Comparison of ENCODE assay signal across 8 cellular contexts in genomic region chr15:63487076-63487757, GRCh38. TPM values are rescaled to one million over a fixed set of nuclear protein-coding genes. Genes with fewer than 3 reads are reported as not detected.
DNase-seq lines count a peak whose midpoint lies in the region; ATAC-seq and TF ChIP-seq lines count a peak whose summit lies in the region.

No MANE protein-coding gene starts in this region.

- in situ Hi-C loops in GM23248 (cut with MboI), result no loop called here

- peak; percentile 75 for DNase-seq in DND-41
- peak; percentile 84 for DNase-seq in GM23248
- peak; percentile 61 for DNase-seq in NCI-H1048 (lab: John Stamatoyannopoulos, UW)
- DNase-seq in WERI-Rb-1, result peak; percentile 90
- DNase-seq in iris pigment epithelial cell (ENCODE audit: low read depth), result peak; percentile 76
- DNase-seq in stimulated activated CD4-positive, alpha-beta T cell treated with anti-CD3 and anti-CD28 coated beads, Interleukin-1b, Interleukin-23, amount 100 ng/mL, for 1 hour (ENCODE audit: low read depth in 2 of 2), result peak; percentile 77 to 81

- TF ChIP-seq CTCF in DND-41 (IDR thresholded peaks at IDR 0.05; ENCODE audit: borderline replicate concordance, extremely low read depth, low read length, poor library complexity, severe bottlenecking) (peak; percentile 83), WERI-Rb-1 (IDR thresholded peaks at IDR 0.05; ENCODE audit: low read depth, low read length) (peak; percentile 89), brain (conservative IDR thresholded peaks at IDR 0.05) (peak; percentile 64 to 79)

- peaks cover 9% of the 10 kb centered on the region for H3K27me3 Mint-ChIP-seq in brain

- H3F3A ChIP-seq in GM23248 (ENCODE audit: insufficient read depth), result peaks cover 6% of the 10 kb centered on the region; the same call in 1 of the 2 replicates

- H3K4me1 ChIP-seq in DND-41 (ENCODE audit: insufficient read depth, low read length) (0 out of 2 replicates have a peak, but pooled peaks cover 2% of the 10 kb centered on the region), GM23248 (ENCODE audit: insufficient read depth) (peaks cover 5% of the 10 kb centered on the region; the same call in 1 of the 2 replicates)

- peak overlapping the region; percentile 33; the same call in 1 of the 2 replicates for H2AFZ ChIP-seq in DND-41 (ENCODE audit: low read depth, low read length)
- H2AFZ ChIP-seq in GM23248, result no peak overlapping the region

- no peaks in the 10 kb centered on the region for H4K20me1 ChIP-seq in DND-41 (ENCODE audit: insufficient read depth, low read length)
- H4K20me1 ChIP-seq in GM23248 (ENCODE audit: insufficient read depth), result no peaks in the 10 kb centered on the region

- WGBS in GM23248 (ENCODE audit: low coverage in 1 of 2, low lambda C conversion rate in 2 of 2, missing lambda C conversion rate in 2 of 2), 2 experiments, result 22 to 23% methylated on average over 16 of the region's 16 CpGs

- H3K4me1 Mint-ChIP-seq in brain, result peaks cover 27% of the 10 kb centered on the region

- no peak overlapping the region for H3K9ac ChIP-seq in DND-41 (ENCODE audit: low read depth, low read length)
- H3K9ac ChIP-seq in GM23248, result no peak overlapping the region

- no peaks in the 10 kb centered on the region for H3K9me3 Mint-ChIP-seq in brain

- ATAC-seq in DND-41 (ENCODE audit: insufficient read depth, low read depth) (peak; percentile 94), HG03175 (IDR thresholded peaks at IDR 0.05; ENCODE audit: unreplicated experiment) (no peak)

- H3K27me3 ChIP-seq in DND-41 (ENCODE audit: insufficient read depth, low read length, poor library complexity), result no peaks in the 10 kb centered on the region
- H3K27me3 ChIP-seq in GM23248 (replicated peaks; ENCODE audit: insufficient read depth), result peaks cover 9% of the 10 kb centered on the region
- H3K27me3 ChIP-seq in WERI-Rb-1 (ENCODE audit: insufficient read depth, low read depth, severe bottlenecking), result no peaks in the 10 kb centered on the region

- no peak overlapping the region for H3K4me3 ChIP-seq in DND-41 (ENCODE audit: low read depth in 1 of 2, low read length in 2 of 2)
- no peak overlapping the region for H3K4me3 ChIP-seq in GM23248
- H3K4me3 ChIP-seq in WERI-Rb-1 (ENCODE audit: low read depth, low read length), result no peak overlapping the region

- no peaks in the 10 kb centered on the region for H3K36me3 Mint-ChIP-seq in brain

- H3K9me3 ChIP-seq in DND-41 (ENCODE audit: insufficient read depth, low read length, severe bottlenecking), result no peaks in the 10 kb centered on the region
- no peaks in the 10 kb centered on the region for H3K9me3 ChIP-seq in GM23248 (ENCODE audit: low read depth)
- no peaks in the 10 kb centered on the region for H3K9me3 ChIP-seq in WERI-Rb-1 (ENCODE audit: severe bottlenecking)

- H3K4me3 Mint-ChIP-seq in brain, result peak overlapping the region in 1 of 5 experiments; percentile 57

- H3K27ac ChIP-seq in DND-41 (ENCODE audit: low read length) (no peak overlapping the region), GM23248 (no peak overlapping the region), WERI-Rb-1 (no peak overlapping the region)

- H3K36me3 ChIP-seq in DND-41 (ENCODE audit: insufficient read depth, low read length) (no peaks in the 10 kb centered on the region), GM23248 (ENCODE audit: low read depth) (no peaks in the 10 kb centered on the region), WERI-Rb-1 (no peaks in the 10 kb centered on the region)

- no peaks in the 10 kb centered on the region for H3K9me2 ChIP-seq in GM23248 (ENCODE audit: insufficient read depth)

- H3K79me2 ChIP-seq in DND-41 (ENCODE audit: insufficient read depth, low read length), result no peaks in the 10 kb centered on the region
- H3K79me2 ChIP-seq in GM23248 (ENCODE audit: insufficient read depth), result no peaks in the 10 kb centered on the region

- peak overlapping the region in 3 of 5 experiments; percentile 39 to 57 (median 56) for H3K27ac Mint-ChIP-seq in brain

- H3K4me2 ChIP-seq in DND-41 (ENCODE audit: insufficient read depth, low read length) (no peak overlapping the region), GM23248 (ENCODE audit: unreplicated experiment) (no peak overlapping the region)

RNA-seq across cellular contexts. Expression of gene USP3, which starts 17.2 kb away (rescaled TPM):
- total RNA-seq in GM23248 (2014; rRNA removed; shearing (Covaris generic)), result 21.0 and 24.5 TPM in 2 replicates
- polyA plus RNA-seq in GM23248 (2016; fragmentation: Nextera tagmentation; extraction: Ambion mirVana) (15.4 and 16.1 TPM in 2 replicates), brain (ENCODE audit: insufficient read depth, low read depth, low replicate concordance) (20.7 TPM)
